12 cellular contexts compared by ENCODE assay signal in the genomic region with DNA sequence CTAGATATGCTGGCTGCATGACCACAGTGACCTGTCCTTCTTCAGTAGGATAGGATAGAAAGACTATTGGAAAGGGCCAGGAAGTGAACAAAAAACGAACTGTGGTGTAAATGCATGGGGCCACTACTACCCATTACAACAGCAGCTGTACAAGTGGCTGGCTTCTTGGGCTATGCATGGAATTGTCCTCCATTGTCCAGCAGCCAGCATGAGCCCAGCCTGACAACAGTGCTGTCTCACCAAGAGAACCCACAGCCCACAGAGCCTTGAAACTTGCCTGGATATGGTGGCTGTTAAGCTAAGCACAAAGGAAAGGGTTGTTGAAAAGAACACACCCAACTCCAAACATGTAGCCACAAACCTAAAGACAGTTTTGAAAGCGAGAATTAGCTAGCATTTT.
DNase-seq lines count a peak whose midpoint lies in the region; ATAC-seq, FAIRE-seq and TF ChIP-seq lines count a peak whose summit lies in the region.
"Had no signal": no experiment of that assay in that cellular context is flagged by ENCODE, and none has a peak within 500 bp of the region (broad histone marks: within the 10 kb centered on the region; RNA-seq: fewer than 3 reads in every experiment).

No MANE protein-coding gene starts in this region.

- H2AFZ ChIP-seq in astrocyte (ENCODE audit: low read depth, low read length) (no peak overlapping the region), neural cell (ENCODE audit: low read depth, low read length) (no peak overlapping the region)
- H2AFZ ChIP-seq: GM23248 had no signal

- TF ChIP-seq RAD21 in neural cell (conservative IDR thresholded peaks at IDR 0.05): no peak

- CTCF ChIA-PET in activated CD4-positive, alpha-beta T cell treated with anti-CD3 and anti-CD28 coated beads for 36 hours (lab: Charles Lee): no interaction called here

- TF ChIP-seq CTCF in 22Rv1 (IDR thresholded peaks at IDR 0.05) (no peak), astrocyte (IDR thresholded peaks at IDR 0.05; ENCODE audit: insufficient read depth, low read depth, low read length) (no peak), neural cell (IDR thresholded peaks at IDR 0.05; ENCODE audit: poor library complexity, severe bottlenecking) (no peak)

- peak; percentile 17 for FAIRE-seq in astrocyte (lab: Jason Lieb, UNC)
- FAIRE-seq: D721Med had no signal

- H3F3A ChIP-seq in neural cell (ENCODE audit: insufficient read depth, low read length, poor library complexity, severe bottlenecking): no peaks in the 10 kb centered on the region

- peaks cover 10% of the 10 kb centered on the region for H3K4me1 ChIP-seq in astrocyte (ENCODE audit: insufficient read depth, low read length)

- H3K9me2 ChIP-seq in neural cell (ENCODE audit: insufficient read depth, low read length): no peaks in the 10 kb centered on the region

- POLR2A ChIA-PET in activated CD4-positive, alpha-beta T cell treated with anti-CD3 and anti-CD28 coated beads for 36 hours (lab: Charles Lee): no interaction called here

- no peaks in the 10 kb centered on the region for H3K9me3 ChIP-seq in astrocyte (ENCODE audit: insufficient read depth, low read depth, low read length)
- H3K9me3 ChIP-seq in neural cell (ENCODE audit: low read length): no peaks in the 10 kb centered on the region

- no peaks in the 10 kb centered on the region for H3K79me2 ChIP-seq in astrocyte (ENCODE audit: insufficient read depth, low read length)
- no peaks in the 10 kb centered on the region for H3K79me2 ChIP-seq in neural cell (replicated peaks; ENCODE audit: insufficient read depth, low read length)

- H4K20me1 ChIP-seq in astrocyte (ENCODE audit: insufficient read depth, low read length): no peaks in the 10 kb centered on the region
- H4K20me1 ChIP-seq in neural cell (ENCODE audit: insufficient read depth): no peaks in the 10 kb centered on the region

- H3K4me1 Mint-ChIP-seq in astrocyte (ENCODE audit: low read depth, unreplicated experiment): no peaks in the 10 kb centered on the region
- peaks cover 2% of the 10 kb centered on the region for H3K4me1 Mint-ChIP-seq in activated CD4-positive, alpha-beta T cell treated with anti-CD3 and anti-CD28 coated beads for 36 hours
- peaks cover 5 to 7% of the 10 kb centered on the region in 2 donors for H3K4me1 Mint-ChIP-seq in stimulated activated naive B cell treated with anti-CD40 and anti-IgM and Interleukin-4, amounts not matched to agents 10 μg/mL and 1 μg/mL and 100 μg/mL, for 72 hours

- H3K4me3 ChIP-seq in astrocyte (ENCODE audit: insufficient read depth, low read depth, low read length) (no peak overlapping the region), neural cell (ENCODE audit: low read length) (peak overlapping the region; percentile 77)
- H3K4me3 ChIP-seq: GM23248 had no signal

- H3K36me3 Mint-ChIP-seq in astrocyte (ENCODE audit: low read depth, unreplicated experiment): no peaks in the 10 kb centered on the region
- no peaks in the 10 kb centered on the region for H3K36me3 Mint-ChIP-seq in activated CD4-positive, alpha-beta T cell treated with anti-CD3 and anti-CD28 coated beads for 36 hours (ENCODE audit: low read depth)
- H3K36me3 Mint-ChIP-seq in stimulated activated naive B cell treated with anti-CD40 and anti-IgM and Interleukin-4, amounts not matched to agents 10 μg/mL and 1 μg/mL and 100 μg/mL, for 72 hours: peaks cover 0 to 1% of the 10 kb centered on the region in 2 donors

- H3K27me3 Mint-ChIP-seq in astrocyte (ENCODE audit: low read depth, unreplicated experiment): no peaks in the 10 kb centered on the region
- H3K27me3 Mint-ChIP-seq in activated CD4-positive, alpha-beta T cell treated with anti-CD3 and anti-CD28 coated beads for 36 hours: peaks cover 34% of the 10 kb centered on the region
- peaks cover 37 to 46% of the 10 kb centered on the region in 2 donors for H3K27me3 Mint-ChIP-seq in stimulated activated naive B cell treated with anti-CD40 and anti-IgM and Interleukin-4, amounts not matched to agents 10 μg/mL and 1 μg/mL and 100 μg/mL, for 72 hours

- peak overlapping the region; percentile 33 for H3K4me2 ChIP-seq in astrocyte (ENCODE audit: low read length)
- no peak overlapping the region for H3K4me2 ChIP-seq in neural cell (ENCODE audit: low read length)

- no peak overlapping the region for H3K4me3 Mint-ChIP-seq in astrocyte (ENCODE audit: unreplicated experiment)
- no peak overlapping the region for H3K4me3 Mint-ChIP-seq in activated CD4-positive, alpha-beta T cell treated with anti-CD3 and anti-CD28 coated beads for 36 hours
- no peak overlapping the region for H3K4me3 Mint-ChIP-seq in stimulated activated naive B cell treated with anti-CD40 and anti-IgM and Interleukin-4, amounts not matched to agents 10 μg/mL and 1 μg/mL and 100 μg/mL, for 72 hours

- H3K27ac Mint-ChIP-seq in astrocyte (ENCODE audit: unreplicated experiment): no peak overlapping the region
- H3K27ac Mint-ChIP-seq in activated CD4-positive, alpha-beta T cell treated with anti-CD3 and anti-CD28 coated beads for 36 hours: no peak overlapping the region
- no peak overlapping the region for H3K27ac Mint-ChIP-seq in stimulated activated naive B cell treated with anti-CD40 and anti-IgM and Interleukin-4, amounts not matched to agents 10 μg/mL and 1 μg/mL and 100 μg/mL, for 72 hours

- H3K36me3 ChIP-seq in astrocyte (ENCODE audit: insufficient read depth, low read length) (no peaks in the 10 kb centered on the region), neural cell (ENCODE audit: insufficient read depth, low read length) (no peaks in the 10 kb centered on the region)

- H3K9ac ChIP-seq in astrocyte (ENCODE audit: low read length) (no peak overlapping the region), neural cell (ENCODE audit: low read length) (no peak overlapping the region)
- H3K9ac ChIP-seq: GM23248 had no signal

- no peak for ATAC-seq in activated CD4-positive, alpha-beta T cell treated with anti-CD3 and anti-CD28 coated beads for 36 hours
- ATAC-seq in stimulated activated naive B cell treated with anti-CD40 and anti-IgM and Interleukin-4, amounts not matched to agents 10 μg/mL and 1 μg/mL and 100 μg/mL, for 72 hours (replicated peaks): no peak
- no peak for ATAC-seq in GM21447 (IDR thresholded peaks at IDR 0.05; ENCODE audit: unreplicated experiment)

- peaks cover 2% of the 10 kb centered on the region for H3K27me3 ChIP-seq in astrocyte (ENCODE audit: insufficient read depth, low read length)
- peaks cover 5% of the 10 kb centered on the region for H3K27me3 ChIP-seq in neural cell (ENCODE audit: insufficient read depth, low read depth, low read length)

- no peaks in the 10 kb centered on the region for H3K9me3 Mint-ChIP-seq in astrocyte (ENCODE audit: unreplicated experiment)
- no peaks in the 10 kb centered on the region for H3K9me3 Mint-ChIP-seq in activated CD4-positive, alpha-beta T cell treated with anti-CD3 and anti-CD28 coated beads for 36 hours (ENCODE audit: low read depth)
- H3K9me3 Mint-ChIP-seq in stimulated activated naive B cell treated with anti-CD40 and anti-IgM and Interleukin-4, amounts not matched to agents 10 μg/mL and 1 μg/mL and 100 μg/mL, for 72 hours: no peaks in the 10 kb centered on the region

- peak overlapping the region; percentile 92 for H3K27ac ChIP-seq in 22Rv1
- H3K27ac ChIP-seq in astrocyte (ENCODE audit: low read depth, low read length): no peak overlapping the region
- H3K27ac ChIP-seq in neural cell (ENCODE audit: low read length): no peak overlapping the region
- H3K27ac ChIP-seq: GM23248 had no signal

- DNase-seq in ELF-1 (ENCODE audit: low read depth, low spot score) (peak; percentile 21), astrocyte (ENCODE audit: low read depth) (no peak), HT-29 (ENCODE audit: low spot score) (no peak)
- DNase-seq in activated CD4-positive, alpha-beta T cell treated with anti-CD3 and anti-CD28 coated beads for 36 hours: no peak
- no peak for DNase-seq in stimulated activated naive B cell treated with anti-CD40 and anti-IgM and Interleukin-4, amounts not matched to agents 10 μg/mL and 1 μg/mL and 100 μg/mL, for 72 hours
- DNase-seq: NCI-H1092, SIG-M5 had no signal

- intact Hi-C loops in activated CD4-positive, alpha-beta T cell treated with anti-CD3 and anti-CD28 coated beads for 36 hours (cut with DNase I, micrococcal nuclease): no loop called here

- TF ChIP-seq EP300 in neural cell (conservative IDR thresholded peaks at IDR 0.05; ENCODE audit: poor library complexity, severe bottlenecking): no peak

TF ChIP-seq in neural cell, 6 proteins besides CTCF, POLR2A, EP300 and RAD21:
- no peak for TF ChIP-seq SMC3 (conservative IDR thresholded peaks at IDR 0.05; ENCODE audit: poor library complexity)
- TF ChIP-seq EZH2 (IDR thresholded peaks at IDR 0.05; ENCODE audit: borderline replicate concordance, insufficient read depth, low read length, poor library complexity, severe bottlenecking): no peak
- no peak for TF ChIP-seq TAF1 (IDR thresholded peaks at IDR 0.05; ENCODE audit: low read depth)
- TF ChIP-seq POLR2AphosphoS5 (IDR thresholded peaks at IDR 0.05): no peak
- TF ChIP-seq MXI1 (conservative IDR thresholded peaks at IDR 0.05; ENCODE audit: poor library complexity, severe bottlenecking): no peak
- TF ChIP-seq, protein P1, sequence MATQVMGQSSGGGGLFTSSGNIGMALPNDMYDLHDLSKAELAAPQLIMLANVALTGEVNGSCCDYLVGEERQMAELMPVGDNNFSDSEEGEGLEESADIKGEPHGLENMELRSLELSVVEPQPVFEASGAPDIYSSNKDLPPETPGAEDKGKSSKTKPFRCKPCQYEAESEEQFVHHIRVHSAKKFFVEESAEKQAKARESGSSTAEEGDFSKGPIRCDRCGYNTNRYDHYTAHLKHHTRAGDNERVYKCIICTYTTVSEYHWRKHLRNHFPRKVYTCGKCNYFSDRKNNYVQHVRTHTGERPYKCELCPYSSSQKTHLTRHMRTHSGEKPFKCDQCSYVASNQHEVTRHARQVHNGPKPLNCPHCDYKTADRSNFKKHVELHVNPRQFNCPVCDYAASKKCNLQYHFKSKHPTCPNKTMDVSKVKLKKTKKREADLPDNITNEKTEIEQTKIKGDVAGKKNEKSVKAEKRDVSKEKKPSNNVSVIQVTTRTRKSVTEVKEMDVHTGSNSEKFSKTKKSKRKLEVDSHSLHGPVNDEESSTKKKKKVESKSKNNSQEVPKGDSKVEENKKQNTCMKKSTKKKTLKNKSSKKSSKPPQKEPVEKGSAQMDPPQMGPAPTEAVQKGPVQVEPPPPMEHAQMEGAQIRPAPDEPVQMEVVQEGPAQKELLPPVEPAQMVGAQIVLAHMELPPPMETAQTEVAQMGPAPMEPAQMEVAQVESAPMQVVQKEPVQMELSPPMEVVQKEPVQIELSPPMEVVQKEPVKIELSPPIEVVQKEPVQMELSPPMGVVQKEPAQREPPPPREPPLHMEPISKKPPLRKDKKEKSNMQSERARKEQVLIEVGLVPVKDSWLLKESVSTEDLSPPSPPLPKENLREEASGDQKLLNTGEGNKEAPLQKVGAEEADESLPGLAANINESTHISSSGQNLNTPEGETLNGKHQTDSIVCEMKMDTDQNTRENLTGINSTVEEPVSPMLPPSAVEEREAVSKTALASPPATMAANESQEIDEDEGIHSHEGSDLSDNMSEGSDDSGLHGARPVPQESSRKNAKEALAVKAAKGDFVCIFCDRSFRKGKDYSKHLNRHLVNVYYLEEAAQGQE (IDR thresholded peaks at IDR 0.05; ENCODE audit: borderline replicate concordance): no peak
